1 cellular context compared by ENCODE assay signal in genomic region chr15:98442379-98442833, GRCh38.
TF ChIP-seq lines count a peak whose summit lies in the region.

No MANE protein-coding gene starts in this region.

TF ChIP-seq in GM23338, 12 proteins besides CTCF, POLR2A, EP300 and RAD21 (continued from another document):
- no peak for TF ChIP-seq REST (IDR thresholded peaks at IDR 0.05; ENCODE audit: unreplicated experiment)
